In the genomic region with DNA sequence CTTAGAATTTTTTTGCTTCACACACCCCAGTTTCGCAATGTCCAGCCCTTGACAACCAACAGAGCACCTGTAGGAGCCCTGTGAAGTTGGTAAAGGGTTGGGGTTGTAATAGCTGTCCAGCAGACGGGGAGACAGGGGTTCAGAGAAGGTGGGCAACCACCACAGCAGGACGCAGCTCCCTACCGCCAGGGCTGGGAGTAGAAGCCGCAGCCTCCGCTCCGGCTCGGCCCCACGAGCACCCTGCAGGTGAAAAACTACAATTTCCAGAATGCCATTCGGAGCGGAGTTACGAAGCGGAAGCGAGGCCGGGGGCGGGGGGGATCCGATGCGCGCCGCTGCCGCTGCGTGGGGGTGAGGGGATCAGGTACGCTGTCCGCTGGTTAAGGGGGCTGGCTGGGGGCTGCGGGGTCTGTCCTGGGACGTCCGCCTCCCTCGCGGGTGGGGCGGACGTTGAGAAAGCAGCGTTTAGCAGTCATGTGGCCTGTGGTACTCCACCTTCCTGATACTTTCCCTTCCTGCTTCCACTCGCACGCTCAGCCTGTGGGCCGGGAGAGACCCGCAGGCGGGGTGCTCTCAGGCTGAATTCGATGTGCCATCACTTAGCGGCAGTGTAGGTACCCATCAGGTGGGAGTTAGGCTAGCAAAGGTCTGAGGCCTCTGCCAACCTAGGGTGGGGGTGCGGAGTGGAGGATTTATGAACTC, we compare ENCODE assay signal across 8 cellular contexts. TPM values are rescaled to one million over a fixed set of nuclear protein-coding genes. Genes with fewer than 3 reads are reported as not detected.
DNase-seq lines count a peak whose midpoint lies in the region; ATAC-seq lines count a peak whose summit lies in the region.

A gene with protein sequence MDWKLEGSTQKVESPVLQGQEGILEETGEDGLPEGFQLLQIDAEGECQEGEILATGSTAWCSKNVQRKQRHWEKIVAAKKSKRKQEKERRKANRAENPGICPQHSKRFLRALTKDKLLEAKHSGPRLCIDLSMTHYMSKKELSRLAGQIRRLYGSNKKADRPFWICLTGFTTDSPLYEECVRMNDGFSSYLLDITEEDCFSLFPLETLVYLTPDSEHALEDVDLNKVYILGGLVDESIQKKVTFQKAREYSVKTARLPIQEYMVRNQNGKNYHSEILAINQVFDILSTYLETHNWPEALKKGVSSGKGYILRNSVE (plus strand): TSS at position 317 of the 702 bp plus-strand sequence. CDS start 8,127 bp downstream, outside the sequence.

- H3K4me3 ChIP-seq in mononuclear cell (ENCODE audit: low read length): peak within 1 kb of the TSS; percentile 88

- DNase-seq in C1 segment of cervical spinal cord (lab: John Stamatoyannopoulos, UW) (peak; percentile 18 to 81 (median 58)), NOMO-1 treated with dmso at 0.1 percent for 144 hours (lab: John Stamatoyannopoulos, UW; ENCODE audit: unreplicated experiment) (peak; percentile 30), activated T-cell treated with anti-CD3 and anti-CD28 coated beads for 1 hour (ENCODE audit: low read depth) (peak; percentile 55), epithelial cell of prostate (ENCODE audit: low read depth, low spot score) (no peak)
- peak; percentile 61 to 65 for DNase-seq in stimulated activated CD8-positive, alpha-beta memory T cell treated with anti-CD3 and anti-CD28 coated beads, Interleukin-2, amount 100 ng/mL, for 48 hours (ENCODE audit: low read depth in 2 of 2)

- H3K27ac ChIP-seq in epithelial cell of prostate: peak within 1 kb of the TSS; percentile 42

- H3K4me1 ChIP-seq in mononuclear cell (ENCODE audit: insufficient read depth, low read length): peaks cover 22% of the 10 kb centered on the region

- no peaks in the 10 kb centered on the region for H3K9me3 ChIP-seq in mononuclear cell (ENCODE audit: low read depth, low read length)

- ATAC-seq in GM19324 (IDR thresholded peaks at IDR 0.05; ENCODE audit: low FRiP score, unreplicated experiment): peak; percentile 80
- ATAC-seq in HG03521 (IDR thresholded peaks at IDR 0.05; ENCODE audit: unreplicated experiment): peak; percentile 76

- H3K27me3 ChIP-seq in mononuclear cell (ENCODE audit: insufficient read depth, low read length): no peaks in the 10 kb centered on the region

RNA-seq across cellular contexts. Expression of the gene that starts here (rescaled TPM):
- total RNA-seq in mononuclear cell: 3.0 TPM
